Comparison of ENCODE assay signal across 10 cellular contexts in the genomic region with DNA sequence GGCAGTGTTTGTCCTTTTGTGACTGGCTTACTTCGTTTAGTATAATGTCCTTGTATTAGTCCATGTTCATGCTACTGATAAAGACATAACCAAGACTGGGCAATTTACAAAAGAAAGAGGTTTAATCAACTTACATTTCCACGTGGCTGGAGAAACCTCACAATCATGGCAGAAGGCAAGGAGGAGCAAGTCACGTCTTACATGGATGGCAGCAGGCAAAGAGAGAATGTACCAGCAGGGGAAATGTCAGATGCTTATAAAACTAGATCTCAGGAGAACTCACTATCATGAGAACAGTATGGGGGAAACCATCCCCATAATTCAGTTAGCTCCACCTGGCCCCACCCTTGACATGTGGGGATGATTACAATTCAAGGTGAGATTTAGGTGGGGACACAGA. TPM values are rescaled to one million over a fixed set of nuclear protein-coding genes. Genes with fewer than 3 reads are reported as not detected.
A peak's percentile ranks its signal among the peaks of the same experiment; 100 is the strongest.
DNase-seq lines count a peak whose midpoint lies in the region; ATAC-seq, FAIRE-seq and TF ChIP-seq lines count a peak whose summit lies in the region.
"Not testable (repeated sequence)": the region's sequence is repeated elsewhere in the genome, so short reads cannot be mapped to it uniquely, and the experiment has no call there.
"Had no signal": no experiment of that assay in that cellular context is flagged by ENCODE, and none has a peak within 500 bp of the region (broad histone marks: within the 10 kb centered on the region; RNA-seq: fewer than 3 reads in every experiment).

No MANE protein-coding gene starts in this region.

- H3K4me1 Mint-ChIP-seq in chondrocyte (ENCODE audit: low read depth), result peaks cover 94% of the 10 kb centered on the region

- not testable (repeated sequence) for H3K9me3 Mint-ChIP-seq in chondrocyte (ENCODE audit: low read depth)

- H3K79me2 ChIP-seq in fibroblast of lung (ENCODE audit: control insufficient read depth, insufficient read depth, low read length), result peaks cover 65% of the 10 kb centered on the region
- not testable (repeated sequence) for H3K79me2 ChIP-seq in HepG2 (ENCODE audit: insufficient read depth, low read length)
- H3K79me2 ChIP-seq in osteoblast (ENCODE audit: insufficient read depth, low read length), result peaks cover 87% of the 10 kb centered on the region

- not testable (repeated sequence) for H3K27me3 Mint-ChIP-seq in chondrocyte (ENCODE audit: low read depth)

- not testable (repeated sequence) for H2AFZ ChIP-seq in fibroblast of lung (ENCODE audit: low read length); HepG2 (ENCODE audit: low read length); osteoblast (ENCODE audit: low read length)

- intact Hi-C loops in HepG2 (cut with micrococcal nuclease; ENCODE audit: unreplicated experiment); stomach (cut with DNase I; ENCODE audit: low total_unique reads); uterus (cut with DNase I; ENCODE audit: low total_unique reads): not testable (repeated sequence)

- not testable (repeated sequence) for TF ChIP-seq CTCF in A549 (IDR thresholded peaks at IDR 0.05); chondrocyte (IDR thresholded peaks at IDR 0.05); fibroblast of lung (conservative IDR thresholded peaks at IDR 0.05 in 1 of 2, IDR thresholded peaks at IDR 0.05 in 1 of 2; ENCODE audit: low read depth in 1 of 2, low read length in 2 of 2); HepG2 (CRISPR knock-in tag; IDR thresholded peaks at IDR 0.05); osteoblast (IDR thresholded peaks at IDR 0.05; ENCODE audit: extremely low read depth, low read depth, low read length); stomach (IDR thresholded peaks at IDR 0.05); uterus (IDR thresholded peaks at IDR 0.05)

- POLR2A ChIA-PET in A549 (lab: Yijun Ruan, JAX); HepG2 (lab: Yijun Ruan, JAX): not testable (repeated sequence)

- H3K4me2 ChIP-seq in A549, result peak overlapping the region; percentile 16; the same call in 1 of the 3 replicates
- H3K4me2 ChIP-seq in fibroblast of lung (ENCODE audit: extremely low read depth, insufficient read depth, low read length); HepG2 (ENCODE audit: low read depth, low read length); osteoblast (ENCODE audit: insufficient read depth, low read length): not testable (repeated sequence)

- CTCF ChIA-PET in A549 (lab: Yijun Ruan, JAX), result interaction anchor here (0.6 kb wide), 1 partner anchor 31 kb away, joined by 3 read pairs; no protein-coding TSS in a partner anchor
- CTCF ChIA-PET in HepG2 (lab: Yijun Ruan, JAX; ENCODE audit: low intra/inter-chr PET ratio, low total read pairs), result not testable (repeated sequence)

- not testable (repeated sequence) for H4K20me1 ChIP-seq in fibroblast of lung (ENCODE audit: control insufficient read depth, extremely low read depth, insufficient read depth, low read length); HepG2 (ENCODE audit: insufficient read depth, low read length)
- H4K20me1 ChIP-seq in osteoblast (ENCODE audit: insufficient read depth, low read length), result peaks cover 45% of the 10 kb centered on the region

- ATAC-seq in A549, HepG2: not testable (repeated sequence)

- H3K9me3 ChIP-seq in A549; SJCRH30 (replicated peaks); fibroblast of lung (ENCODE audit: control insufficient read depth, insufficient read depth, low read depth, low read length); HepG2 (ENCODE audit: low read length); osteoblast (ENCODE audit: low read depth, low read length); stomach; uterus: not testable (repeated sequence)

- 80% methylated on average over 3 of the region's 3 CpGs for WGBS in A549 (ENCODE audit: missing lambda C conversion rate)
- WGBS in HepG2 (ENCODE audit: low lambda C conversion rate), result 0% methylated on average over 3 of the region's 3 CpGs
- WGBS in stomach, 5 donors, result 58 to 72% (median 71%) methylated on average over 3 of the region's 3 CpGs

- not testable (repeated sequence) for TF ChIP-seq RAD21 in A549 (conservative IDR thresholded peaks at IDR 0.05 in 1 of 2, IDR thresholded peaks at IDR 0.05 in 1 of 2); HepG2 (CRISPR knock-in tag; IDR thresholded peaks at IDR 0.05)

- in situ Hi-C loops in HepG2 (cut with HindIII; ENCODE audit: extremely low pct_ligation_motif_present, low pct_unique_long_range_greater_than_20kb), result not testable (repeated sequence)

- H3K36me3 Mint-ChIP-seq in chondrocyte (ENCODE audit: low read depth), result peaks cover 34% of the 10 kb centered on the region

- TF ChIP-seq POLR2A in A549 (IDR thresholded peaks at IDR 0.05; ENCODE audit: low read length); HepG2 (IDR thresholded peaks at IDR 0.05; ENCODE audit: insufficient read depth in 1 of 2, low read depth in 2 of 2, low read length in 2 of 2); stomach (IDR thresholded peaks at IDR 0.05); uterus (IDR thresholded peaks at IDR 0.05): not testable (repeated sequence)

- H3K4me1 ChIP-seq in A549, result peaks cover 70% of the 10 kb centered on the region
- peaks cover 24% of the 10 kb centered on the region for H3K4me1 ChIP-seq in SJCRH30
- H3K4me1 ChIP-seq in fibroblast of lung (ENCODE audit: control insufficient read depth, extremely low read depth, insufficient read depth, low read length), result peaks cover 36% of the 10 kb centered on the region
- not testable (repeated sequence) for H3K4me1 ChIP-seq in HepG2 (ENCODE audit: insufficient read depth, low read length)
- peaks cover 58% of the 10 kb centered on the region for H3K4me1 ChIP-seq in osteoblast (ENCODE audit: insufficient read depth, low read length)
- peaks cover 0 to 92% (median 55%) of the 10 kb centered on the region in 4 donors for H3K4me1 ChIP-seq in stomach
- peaks cover 6 to 13% of the 10 kb centered on the region in 2 donors for H3K4me1 ChIP-seq in uterus

- H3K27me3 ChIP-seq in SJCRH30; fibroblast of lung (ENCODE audit: control insufficient read depth, insufficient read depth, low read length); osteoblast (ENCODE audit: insufficient read depth, low read length); stomach; uterus: not testable (repeated sequence)
- H3K27me3 ChIP-seq in HepG2 (ENCODE audit: control insufficient read depth in 1 of 2, insufficient read depth in 2 of 2, low read length in 2 of 2), result peaks cover 3 to 65% of the 10 kb centered on the region in 2 experiments; a peak in 3 of 5 replicates

- not testable (repeated sequence) for H3K9ac ChIP-seq in fibroblast of lung (ENCODE audit: insufficient read depth, low read length); HepG2 (ENCODE audit: insufficient read depth, low read depth, low read length)

- H3K36me3 ChIP-seq in SJCRH30, result peaks cover 26% of the 10 kb centered on the region
- not testable (repeated sequence) for H3K36me3 ChIP-seq in fibroblast of lung (ENCODE audit: control insufficient read depth, insufficient read depth, low read length); HepG2 (replicated peaks in 1 of 2; ENCODE audit: control insufficient read depth in 1 of 2, insufficient read depth in 2 of 2, low read length in 2 of 2); uterus
- peaks cover 34% of the 10 kb centered on the region for H3K36me3 ChIP-seq in osteoblast (ENCODE audit: insufficient read depth, low read length)
- peaks cover 0 to 11% (median 6%) of the 10 kb centered on the region in 4 donors for H3K36me3 ChIP-seq in stomach

- H3K27ac ChIP-seq in A549 (peak overlapping the region; percentile 82 to 85), SJCRH30 (0 out of 2 replicates have a peak overlapping the region, but pooled peaks have one; percentile 5), fibroblast of lung (ENCODE audit: insufficient read depth, low read length) (peak overlapping the region; percentile 49), osteoblast (ENCODE audit: low read depth, low read length) (peak overlapping the region; percentile 76), stomach (peak overlapping the region in 4 of 5 donors; percentile 60 to 92 (median 73)), uterus (peak overlapping the region; percentile 60 to 89)
- H3K27ac ChIP-seq in HepG2 (ENCODE audit: extremely low read length, insufficient read depth, low read length), result not testable (repeated sequence)

- not testable (repeated sequence) for TF ChIP-seq EP300 in A549 (IDR thresholded peaks at IDR 0.05); HepG2 (IDR thresholded peaks at IDR 0.05; ENCODE audit: low read depth in 2 of 2, low read length in 2 of 2); HepG2 (CRISPR knock-in tag; IDR thresholded peaks at IDR 0.05; ENCODE audit: borderline replicate concordance); stomach (IDR thresholded peaks at IDR 0.05)

- not testable (repeated sequence) for BruUV-seq in HepG2 (replicated peaks; lab: Mats Ljungman, UMichigan)

- not testable (repeated sequence) for DNase-seq in A549 (ENCODE audit: low read depth in 1 of 2, low spot score in 1 of 2); SJCRH30; chondrocyte (ENCODE audit: low spot score); fibroblast of lung (ENCODE audit: low read depth in 2 of 2); HepG2 (ENCODE audit: low spot score); osteoblast (ENCODE audit: insufficient read length, low spot score, missing footprints); stomach; uterus

- H3K4me3 Mint-ChIP-seq in chondrocyte (ENCODE audit: unreplicated experiment), result not testable (repeated sequence)

- H3K4me3 ChIP-seq in A549; SJCRH30; fibroblast of lung (replicated peaks in 1 of 4; ENCODE audit: control extremely low read depth in 1 of 4, insufficient read depth in 1 of 4, low read depth in 3 of 4, low read length in 4 of 4); HepG2 (replicated peaks in 1 of 3; ENCODE audit: insufficient read depth in 1 of 3, low read depth in 2 of 3, low read length in 3 of 3); osteoblast (ENCODE audit: insufficient read depth, low read length); stomach; uterus: not testable (repeated sequence)

- FAIRE-seq in A549 (lab: Jason Lieb, UNC); HepG2 (lab: Jason Lieb, UNC): not testable (repeated sequence)

- H3K27ac Mint-ChIP-seq in chondrocyte (ENCODE audit: unreplicated experiment), result peak overlapping the region; percentile 88

RNA-seq across cellular contexts. Expression of gene COL4A2, which starts 14.5 kb away (rescaled TPM):
- polyA plus RNA-seq in A549 (2011; rRNA removed) (36.2 and 46.9 TPM in 2 replicates), A549 (2017; fragmentation: RNase III; extraction: RNeasy Plus Mini Kit Qiagen cat#74134 plus additional on column Dnase treatment) (112 to 122 TPM (median 119 TPM) in 3 replicates), fibroblast of lung (43.8 and 463 TPM in 2 replicates), HepG2 (2011; rRNA removed) (1.0 and 1.9 TPM in 2 replicates), stomach (10 to 100 TPM; 24.0 to 96.6 (median 38.4) TPM)
- 54.3 and 88.3 TPM in 2 replicates for polyA plus RNA-seq in A549 (2012; cell fraction: cytosol; rRNA removed)
- polyA plus RNA-seq in A549 (2012; cell fraction: nucleus; rRNA removed), result 415 and 541 TPM in 2 replicates
- polyA minus RNA-seq in A549 (2011; rRNA and poly(A)+ RNA removed), result 56.5 and 110 TPM in 2 replicates
- total RNA-seq in SJCRH30 (2014; rRNA removed; shearing (Covaris generic)), result 251 and 258 TPM in 2 replicates
- total RNA-seq in chondrocyte (1,370 to 2,411 TPM (median 2,366 TPM) in 3 replicates), fibroblast of lung (93.1 and 123 TPM in 2 replicates), HepG2 (2016; rRNA removed; fragmentation: Illumina TruSeq; extraction: Trizol) (0.15 and 0.22 TPM in 2 replicates), osteoblast (267 and 291 TPM in 2 replicates), stomach (100 to 1,000 TPM; 134 to 531 (median 366) TPM), uterus (100 to 1,000 TPM; 157 to 606 (median 284) TPM)
- polyA plus RNA-seq in fibroblast of lung (2012), result 52.1 and 712 TPM in 2 replicates
- polyA minus RNA-seq in fibroblast of lung (ENCODE audit: low replicate concordance), result 56.9 and 841 TPM in 2 replicates
- not detected in 2 replicates for total RNA-seq in HepG2 (2016; cell fraction: cytosol; rRNA removed; fragmentation: Illumina TruSeq; extraction: Trizol; ENCODE audit: low read depth)
- total RNA-seq in HepG2 (2016; cell fraction: insoluble cytoplasmic fraction; rRNA removed; fragmentation: Illumina TruSeq; extraction: Trizol), result 0.15 and 0.35 TPM in 2 replicates
- not detected in 2 replicates for total RNA-seq in HepG2 (2016; cell fraction: membrane; rRNA removed; fragmentation: Illumina TruSeq; extraction: Trizol)
- total RNA-seq in HepG2 (2016; cell fraction: nucleus; rRNA removed; fragmentation: Illumina TruSeq; extraction: Trizol), result 1.3 TPM in 1 of 2 replicates, not detected in the other
- polyA plus RNA-seq in HepG2 (2011; cell fraction: cytosol; rRNA removed), result 0.56 and 1.6 TPM in 2 replicates
- 1.2 and 4.2 TPM in 2 replicates for polyA plus RNA-seq in HepG2 (2011; cell fraction: nucleus; rRNA removed)
- 0.25 and 0.92 TPM in 2 replicates for polyA plus RNA-seq in HepG2 (2012)
- 0.21 TPM in 1 of 2 replicates, not detected in the other for polyA plus RNA-seq in HepG2 (2016; cell fraction: cytosol; fragmentation: Illumina TruSeq; extraction: Trizol; ENCODE audit: low read depth)
- 0.19 and 0.68 TPM in 2 replicates for polyA plus RNA-seq in HepG2 (2016; cell fraction: insoluble cytoplasmic fraction; fragmentation: Illumina TruSeq; extraction: Trizol; ENCODE audit: low read depth)
- 0.21 and 0.27 TPM in 2 replicates for polyA plus RNA-seq in HepG2 (2016; cell fraction: membrane; fragmentation: Illumina TruSeq; extraction: Trizol; ENCODE audit: low read depth)
- 0.37 TPM in 1 of 2 replicates, not detected in the other for polyA plus RNA-seq in HepG2 (2016; cell fraction: nucleus; fragmentation: Illumina TruSeq; extraction: Trizol; ENCODE audit: insufficient read depth, low read depth)
- 3.0 and 8.4 TPM in 2 replicates for polyA minus RNA-seq in HepG2 (2011; rRNA and poly(A)+ RNA removed; ENCODE audit: low replicate concordance)
- polyA minus RNA-seq in HepG2 (2011; cell fraction: cytosol; rRNA and poly(A)+ RNA removed), result 0.97 and 1.9 TPM in 2 replicates
- polyA minus RNA-seq in HepG2 (2011; cell fraction: nucleus; rRNA and poly(A)+ RNA removed), result 0.75 and 1.4 TPM in 2 replicates
- total RNA-seq: CD8-positive, alpha-beta memory T cell had no signal
- polyA plus RNA-seq: CD14-positive monocyte; CD8-positive, alpha-beta memory T cell had no signal

RNA-seq across cellular contexts. Expression of gene COL4A1, which starts 14.6 kb away (rescaled TPM):
- 23.8 and 24.3 TPM in 2 replicates for polyA plus RNA-seq in A549 (2011; rRNA removed)
- 12.5 and 16.6 TPM in 2 replicates for polyA plus RNA-seq in A549 (2012; cell fraction: cytosol; rRNA removed)
- 47.7 and 57.6 TPM in 2 replicates for polyA plus RNA-seq in A549 (2012; cell fraction: nucleus; rRNA removed)
- 70.9 to 71.4 TPM (median 71.3 TPM) in 3 replicates for polyA plus RNA-seq in A549 (2017; fragmentation: RNase III; extraction: RNeasy Plus Mini Kit Qiagen cat#74134 plus additional on column Dnase treatment)
- polyA minus RNA-seq in A549 (2011; rRNA and poly(A)+ RNA removed), result 32.9 and 42.4 TPM in 2 replicates
- total RNA-seq in SJCRH30 (2014; rRNA removed; shearing (Covaris generic)), result 269 and 271 TPM in 2 replicates
- total RNA-seq in chondrocyte, result 2,319 to 5,210 TPM (median 5,209 TPM) in 3 replicates
- total RNA-seq in fibroblast of lung, result 34.0 and 57.5 TPM in 2 replicates
- polyA plus RNA-seq in fibroblast of lung, result 18.4 and 607 TPM in 2 replicates
- 19.5 and 691 TPM in 2 replicates for polyA plus RNA-seq in fibroblast of lung (2012)
- 30.9 and 567 TPM in 2 replicates for polyA minus RNA-seq in fibroblast of lung (ENCODE audit: low replicate concordance)
- not detected in 2 replicates for total RNA-seq in HepG2 (2016; rRNA removed; fragmentation: Illumina TruSeq; extraction: Trizol)
- not detected in 2 replicates for total RNA-seq in HepG2 (2016; cell fraction: cytosol; rRNA removed; fragmentation: Illumina TruSeq; extraction: Trizol; ENCODE audit: low read depth)
- not detected in 2 replicates for total RNA-seq in HepG2 (2016; cell fraction: insoluble cytoplasmic fraction; rRNA removed; fragmentation: Illumina TruSeq; extraction: Trizol)
- not detected in 2 replicates for total RNA-seq in HepG2 (2016; cell fraction: membrane; rRNA removed; fragmentation: Illumina TruSeq; extraction: Trizol)
- total RNA-seq in HepG2 (2016; cell fraction: nucleus; rRNA removed; fragmentation: Illumina TruSeq; extraction: Trizol), result not detected in 2 replicates
- polyA plus RNA-seq in HepG2 (2011; rRNA removed), result 0.03 TPM in 1 of 2 replicates, not detected in the other
- not detected in 2 replicates for polyA plus RNA-seq in HepG2 (2011; cell fraction: cytosol; rRNA removed)
- 0.05 TPM in 1 of 2 replicates, not detected in the other for polyA plus RNA-seq in HepG2 (2011; cell fraction: nucleus; rRNA removed)
- not detected in 2 replicates for polyA plus RNA-seq in HepG2 (2012)
- polyA plus RNA-seq in HepG2 (2016; cell fraction: cytosol; fragmentation: Illumina TruSeq; extraction: Trizol; ENCODE audit: low read depth), result not detected in 2 replicates
- polyA plus RNA-seq in HepG2 (2016; cell fraction: insoluble cytoplasmic fraction; fragmentation: Illumina TruSeq; extraction: Trizol; ENCODE audit: low read depth), result not detected in 2 replicates
- polyA plus RNA-seq in HepG2 (2016; cell fraction: membrane; fragmentation: Illumina TruSeq; extraction: Trizol; ENCODE audit: low read depth), result not detected in 2 replicates
- not detected in 2 replicates for polyA plus RNA-seq in HepG2 (2016; cell fraction: nucleus; fragmentation: Illumina TruSeq; extraction: Trizol; ENCODE audit: insufficient read depth, low read depth)
- polyA minus RNA-seq in HepG2 (2011; rRNA and poly(A)+ RNA removed; ENCODE audit: low replicate concordance), result 10.2 TPM in 1 of 2 replicates, not detected in the other
- not detected in 2 replicates for polyA minus RNA-seq in HepG2 (2011; cell fraction: cytosol; rRNA and poly(A)+ RNA removed)
- 0.13 TPM in 1 of 2 replicates, not detected in the other for polyA minus RNA-seq in HepG2 (2011; cell fraction: nucleus; rRNA and poly(A)+ RNA removed)
- 412 and 433 TPM in 2 replicates for total RNA-seq in osteoblast
- total RNA-seq in stomach, result 100 to 1,000 TPM; 132 to 798 (median 175) TPM
- polyA plus RNA-seq in stomach, result 10 to 100 TPM; 18.8 to 59.0 (median 30.6) TPM
- total RNA-seq in uterus, result 100 to 1,000 TPM; 164 to 737 (median 209) TPM
- total RNA-seq: CD8-positive, alpha-beta memory T cell had no signal
- polyA plus RNA-seq: CD8-positive, alpha-beta memory T cell had no signal

Comparison
In these comparisons a context has a peak if more than half of its experiments do, and no peak if none do; other contexts are left out.
1. RNA of gene COL4A2, which starts 14.5 kb away (total RNA-seq): 1,370 to 2,411 TPM in chondrocyte, 157 to 606 TPM in uterus, 134 to 531 TPM in stomach, 267 to 291 TPM in osteoblast, 251 to 258 TPM in SJCRH30 and 93.1 to 123 TPM in fibroblast of lung; 0.15 to 1.3 TPM in HepG2; every median in the first group is over 10 times any median in the second.
2. RNA of gene COL4A1, which starts 14.6 kb away (total RNA-seq): 2,319 to 5,210 TPM in chondrocyte, 412 to 433 TPM in osteoblast, 269 to 271 TPM in SJCRH30, 164 to 737 TPM in uterus, 132 to 798 TPM in stomach and 34.0 to 57.5 TPM in fibroblast of lung; not detected in HepG2; every median in the first group is over 10 times any median in the second.